ENCODE assay signal across 1 cellular context in the genomic region with DNA sequence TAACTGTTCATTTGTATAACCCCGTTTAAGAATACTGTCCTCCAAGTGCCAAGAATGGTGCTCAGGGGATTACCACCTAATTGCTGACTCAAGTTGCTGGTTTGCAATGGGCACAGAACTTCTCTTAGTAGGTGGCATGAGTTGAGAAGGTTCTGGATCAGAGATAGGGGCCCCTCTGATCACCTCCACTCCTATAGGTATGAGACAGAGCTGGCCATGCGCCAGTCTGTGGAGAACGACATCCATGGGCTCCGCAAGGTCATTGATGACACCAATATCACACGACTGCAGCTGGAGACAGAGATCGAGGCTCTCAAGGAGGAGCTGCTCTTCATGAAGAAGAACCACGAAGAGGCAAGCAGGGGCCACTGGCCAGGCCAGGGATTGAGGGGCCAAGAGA.
TF ChIP-seq lines count a peak whose summit lies in the region.

No MANE protein-coding gene starts in this region.

TF ChIP-seq in liver, 16 proteins besides CTCF, POLR2A, EP300 and RAD21 (continued from another document):
- TF ChIP-seq, protein P1, sequence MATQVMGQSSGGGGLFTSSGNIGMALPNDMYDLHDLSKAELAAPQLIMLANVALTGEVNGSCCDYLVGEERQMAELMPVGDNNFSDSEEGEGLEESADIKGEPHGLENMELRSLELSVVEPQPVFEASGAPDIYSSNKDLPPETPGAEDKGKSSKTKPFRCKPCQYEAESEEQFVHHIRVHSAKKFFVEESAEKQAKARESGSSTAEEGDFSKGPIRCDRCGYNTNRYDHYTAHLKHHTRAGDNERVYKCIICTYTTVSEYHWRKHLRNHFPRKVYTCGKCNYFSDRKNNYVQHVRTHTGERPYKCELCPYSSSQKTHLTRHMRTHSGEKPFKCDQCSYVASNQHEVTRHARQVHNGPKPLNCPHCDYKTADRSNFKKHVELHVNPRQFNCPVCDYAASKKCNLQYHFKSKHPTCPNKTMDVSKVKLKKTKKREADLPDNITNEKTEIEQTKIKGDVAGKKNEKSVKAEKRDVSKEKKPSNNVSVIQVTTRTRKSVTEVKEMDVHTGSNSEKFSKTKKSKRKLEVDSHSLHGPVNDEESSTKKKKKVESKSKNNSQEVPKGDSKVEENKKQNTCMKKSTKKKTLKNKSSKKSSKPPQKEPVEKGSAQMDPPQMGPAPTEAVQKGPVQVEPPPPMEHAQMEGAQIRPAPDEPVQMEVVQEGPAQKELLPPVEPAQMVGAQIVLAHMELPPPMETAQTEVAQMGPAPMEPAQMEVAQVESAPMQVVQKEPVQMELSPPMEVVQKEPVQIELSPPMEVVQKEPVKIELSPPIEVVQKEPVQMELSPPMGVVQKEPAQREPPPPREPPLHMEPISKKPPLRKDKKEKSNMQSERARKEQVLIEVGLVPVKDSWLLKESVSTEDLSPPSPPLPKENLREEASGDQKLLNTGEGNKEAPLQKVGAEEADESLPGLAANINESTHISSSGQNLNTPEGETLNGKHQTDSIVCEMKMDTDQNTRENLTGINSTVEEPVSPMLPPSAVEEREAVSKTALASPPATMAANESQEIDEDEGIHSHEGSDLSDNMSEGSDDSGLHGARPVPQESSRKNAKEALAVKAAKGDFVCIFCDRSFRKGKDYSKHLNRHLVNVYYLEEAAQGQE (IDR thresholded peaks at IDR 0.05) = no peak
- TF ChIP-seq SP1 (IDR thresholded peaks at IDR 0.05) (no peak), GABPA (IDR thresholded peaks at IDR 0.05 in 1 of 2, conservative IDR thresholded peaks at IDR 0.05 in 1 of 2) (no peak), TAF1 (conservative IDR thresholded peaks at IDR 0.05) (no peak), YY1 (IDR thresholded peaks at IDR 0.05) (no peak), RXRA (IDR thresholded peaks at IDR 0.05) (no peak), FOXA2 (IDR thresholded peaks at IDR 0.05) (no peak), FOXA1 (IDR thresholded peaks at IDR 0.05) (no peak), HNF4A (conservative IDR thresholded peaks at IDR 0.05) (no peak)
- TF ChIP-seq, protein P2, sequence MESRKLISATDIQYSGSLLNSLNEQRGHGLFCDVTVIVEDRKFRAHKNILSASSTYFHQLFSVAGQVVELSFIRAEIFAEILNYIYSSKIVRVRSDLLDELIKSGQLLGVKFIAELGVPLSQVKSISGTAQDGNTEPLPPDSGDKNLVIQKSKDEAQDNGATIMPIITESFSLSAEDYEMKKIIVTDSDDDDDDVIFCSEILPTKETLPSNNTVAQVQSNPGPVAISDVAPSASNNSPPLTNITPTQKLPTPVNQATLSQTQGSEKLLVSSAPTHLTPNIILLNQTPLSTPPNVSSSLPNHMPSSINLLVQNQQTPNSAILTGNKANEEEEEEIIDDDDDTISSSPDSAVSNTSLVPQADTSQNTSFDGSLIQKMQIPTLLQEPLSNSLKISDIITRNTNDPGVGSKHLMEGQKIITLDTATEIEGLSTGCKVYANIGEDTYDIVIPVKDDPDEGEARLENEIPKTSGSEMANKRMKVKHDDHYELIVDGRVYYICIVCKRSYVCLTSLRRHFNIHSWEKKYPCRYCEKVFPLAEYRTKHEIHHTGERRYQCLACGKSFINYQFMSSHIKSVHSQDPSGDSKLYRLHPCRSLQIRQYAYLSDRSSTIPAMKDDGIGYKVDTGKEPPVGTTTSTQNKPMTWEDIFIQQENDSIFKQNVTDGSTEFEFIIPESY (IDR thresholded peaks at IDR 0.05) = no peak
